ENCODE assay signal across 10 cellular contexts in the genomic region with DNA sequence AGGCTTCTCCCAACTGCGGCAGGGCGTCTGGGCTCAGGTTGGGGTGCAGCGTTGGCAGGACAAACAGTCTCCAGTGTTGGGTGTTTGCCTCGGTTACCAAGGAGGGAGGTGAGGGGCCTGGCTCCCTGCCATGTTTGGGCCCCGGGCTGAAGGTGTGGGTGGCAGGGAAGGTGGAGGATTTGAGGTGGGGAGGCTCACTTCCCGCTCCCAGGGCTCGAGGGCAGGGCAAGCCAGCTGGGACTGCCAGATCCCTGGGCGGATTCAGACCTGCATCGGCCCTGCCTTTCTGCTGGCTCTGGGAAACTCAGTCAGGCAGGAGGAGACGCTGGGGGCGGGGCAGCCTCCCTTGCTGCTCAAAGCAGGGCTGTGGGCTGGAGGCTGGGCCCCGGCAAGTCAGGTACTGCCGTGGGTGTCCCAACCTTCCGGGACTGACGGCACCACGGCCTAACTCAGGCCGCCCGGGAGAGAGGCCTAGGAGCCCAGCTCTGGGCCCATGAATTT. TPM values are rescaled to one million over a fixed set of nuclear protein-coding genes. Genes with fewer than 3 reads are reported as not detected.
DNase-seq lines count a peak whose midpoint lies in the region; ATAC-seq lines count a peak whose summit lies in the region.
"Had no signal": no experiment of that assay in that cellular context is flagged by ENCODE, and none has a peak within 500 bp of the region (broad histone marks: within the 10 kb centered on the region; RNA-seq: fewer than 3 reads in every experiment).

No MANE protein-coding gene starts in this region.

- no peak for ATAC-seq in HG02970 (IDR thresholded peaks at IDR 0.05; ENCODE audit: low FRiP score, unreplicated experiment)

- DNase-seq in NCI-H82 (lab: John Stamatoyannopoulos, UW) (peak; percentile 27), NCI-H82 treated with DMSO at 0.1 percent for 48 hours (lab: John Stamatoyannopoulos, UW; ENCODE audit: unreplicated experiment) (no peak), kidney glomerular epithelial cell (lab: John Stamatoyannopoulos, UW) (peak; percentile 30), ureter (ENCODE audit: low spot score) (peak; percentile 94), dermis blood vessel endothelial cell (no peak)
- DNase-seq: activated naive CD4-positive, alpha-beta T cell treated with anti-CD3 and anti-CD28 coated beads, Interleukin-2, amount 10 ng/mL, durations not matched to agents 7 days and 5 days; stimulated activated CD8-positive, alpha-beta memory T cell treated with anti-CD3 and anti-CD28 coated beads, Interleukin-4, amount 100 ng/mL, for 48 hours had no signal

RNA-seq across cellular contexts. Expression of gene KRT17, which starts 31.3 kb away (rescaled TPM):
- total RNA-seq in ureter (223 TPM), dermis blood vessel endothelial cell (2.0 and 3.7 TPM in 2 replicates)
- total RNA-seq: A172 had no signal

RNA-seq across cellular contexts. Expression of gene EIF1, which starts 33.0 kb away (rescaled TPM):
- total RNA-seq in ureter (1,012 TPM), dermis blood vessel endothelial cell (93.3 and 128 TPM in 2 replicates)

RNA-seq across cellular contexts. Expression of gene KRT16, which starts 43.1 kb away (rescaled TPM):
- total RNA-seq in ureter (0.73 TPM), dermis blood vessel endothelial cell (0.28 and 0.51 TPM in 2 replicates)

RNA-seq across cellular contexts. Expression of gene GAST, which starts 56.5 kb away (rescaled TPM):
- not detected for total RNA-seq in ureter
- not detected in 2 replicates for total RNA-seq in dermis blood vessel endothelial cell
- total RNA-seq: A172, epithelial cell of proximal tubule had no signal

Comparison
In these comparisons a context has a peak if more than half of its experiments do, and no peak if none do; other contexts are left out.
1. DNase-seq: peak in NCI-H82 (single experiment), kidney glomerular epithelial cell (single experiment) and ureter (single experiment); none in NCI-H82 treated with DMSO at 0.1 percent for 48 hours (single experiment) and dermis blood vessel endothelial cell (single experiment).
2. RNA of gene KRT17, which starts 31.3 kb away (total RNA-seq): 223 TPM in ureter (single experiment); 2.0 to 3.7 TPM in dermis blood vessel endothelial cell; every median in the first group is over 10 times any median in the second.